In genomic region chr1:26012862-26013261, GRCh38 we compare ENCODE assay signal across 19 cellular contexts. TPM values are rescaled to one million over a fixed set of nuclear protein-coding genes. Genes with fewer than 3 reads are reported as not detected.
DNase-seq lines count a peak whose midpoint lies in the region; FAIRE-seq and TF ChIP-seq lines count a peak whose summit lies in the region.
"Had no signal": no experiment of that assay in that cellular context is flagged by ENCODE, and none has a peak within 500 bp of the region (broad histone marks: within the 10 kb centered on the region; RNA-seq: fewer than 3 reads in every experiment).

No MANE protein-coding gene starts in this region.

- DNase-seq in NCI-H2227 (lab: John Stamatoyannopoulos, UW; ENCODE audit: unreplicated experiment): peak; percentile 26
- DNase-seq in NCI-H2227 treated with DMSO at 0.1 percent for 48 hours (lab: John Stamatoyannopoulos, UW): no peak
- DNase-seq in NCI-H1694 (lab: John Stamatoyannopoulos, UW): peak; percentile 37
- DNase-seq in H1 (ENCODE audit: low read depth in 1 of 2, low spot score in 2 of 2): no peak
- DNase-seq in stomach: peak; percentile 36
- DNase-seq in GF-D8 (lab: John Stamatoyannopoulos, UW): no peak
- no peak for DNase-seq in iPS-NIHi7 (ENCODE audit: extremely low spot score)
- no peak for DNase-seq in mesendoderm
- DNase-seq: HFFc6; MM.1S; NCI-H524; NK-92 treated with Interleukin-12 subunit alpha and Interleukin-12 subunit beta, amount 100 ng/mL, for 24 hours; T-cell had no signal

- H4K5ac ChIP-seq in H1 (ENCODE audit: insufficient read length, low read depth, low read length): no peak overlapping the region
- H4K5ac ChIP-seq in mesendoderm (ENCODE audit: low read length): no peak overlapping the region

- no peak overlapping the region for H2AK5ac ChIP-seq in H1 (ENCODE audit: low read depth, low read length)
- H2AK5ac ChIP-seq in mesendoderm (ENCODE audit: low read length): no peak overlapping the region

- POLR2A ChIA-PET in H1 (lab: Charles Lee; ENCODE audit: partially characterized antibody): interaction anchor here (1.1 to 1.4 kb wide), 2 partner anchors 9 to 99 kb away, joined by 3 to 5 read pairs; partner anchors contain the start of genes EXTL1 and PDIK1L

- H3K4me1 ChIP-seq in H1 (replicated peaks in 1 of 4; ENCODE audit: control insufficient read depth in 3 of 4, insufficient read depth in 4 of 4, low read length in 3 of 4) (peaks cover 0 to 8% (median 4%) of the 10 kb centered on the region in 4 experiments; a peak in 6 of 7 replicates), stomach (peaks cover 0 to 26% (median 9%) of the 10 kb centered on the region in 4 donors), mesendoderm (ENCODE audit: control insufficient read depth, low read depth, low read length) (no peaks in the 10 kb centered on the region)

- TF ChIP-seq EP300 in H1 (IDR thresholded peaks at IDR 0.05; ENCODE audit: borderline replicate concordance in 1 of 2, low read depth in 2 of 2, low read length in 2 of 2): no peak
- TF ChIP-seq EP300 in stomach (IDR thresholded peaks at IDR 0.05): no peak

- H3K9ac ChIP-seq in H1 (replicated peaks in 1 of 4; ENCODE audit: extremely low read depth in 1 of 4, low read depth in 3 of 4, low read length in 3 of 4) (no peak overlapping the region), mesendoderm (ENCODE audit: low read length) (no peak overlapping the region)
- H3K9ac ChIP-seq: KMS-11 had no signal

- CTCF ChIA-PET in H1 (lab: Charles Lee; ENCODE audit: partially characterized antibody): interaction anchor here (0.5 to 1.9 kb wide), 7 partner anchors 8 to 197 kb away, joined by 3 to 5 read pairs (median 3); partner anchors contain the start of gene EXTL1

- H4K8ac ChIP-seq in H1 (ENCODE audit: extremely low read depth, insufficient read depth, low read length) (peak overlapping the region; percentile 31; the same call in 1 of the 2 replicates), mesendoderm (ENCODE audit: low read depth, low read length) (no peak overlapping the region)

- H2AFZ ChIP-seq in H1 (ENCODE audit: low read length): no peak overlapping the region

- H2BK15ac ChIP-seq in H1 (ENCODE audit: low read length) (no peak overlapping the region), mesendoderm (replicated peaks; ENCODE audit: low read depth) (no peak overlapping the region)

- FAIRE-seq in H1 (lab: Jason Lieb, UNC): no peak
- FAIRE-seq: A204.1 had no signal

- no peak overlapping the region for H2BK5ac ChIP-seq in H1 (ENCODE audit: low read depth, low read length)
- no peak overlapping the region for H2BK5ac ChIP-seq in mesendoderm (ENCODE audit: low read length)

- H3K56ac ChIP-seq in H1 (replicated peaks; ENCODE audit: insufficient read length, low read depth, low read length) (no peak overlapping the region), mesendoderm (ENCODE audit: low read length) (no peak overlapping the region)

- H3K27ac ChIP-seq in H1 (ENCODE audit: low read depth, low read length) (no peak overlapping the region), stomach (no peak overlapping the region), mesendoderm (ENCODE audit: low read depth, low read length) (no peak overlapping the region)
- H3K27ac ChIP-seq: KMS-11, RWPE1 had no signal

- H3K4me2 ChIP-seq in H1 (ENCODE audit: insufficient read depth in 1 of 2, low read depth in 2 of 2, low read length in 2 of 2): no peak overlapping the region
- no peak overlapping the region for H3K4me2 ChIP-seq in mesendoderm (ENCODE audit: low read length)
- H3K4me2 ChIP-seq: KMS-11 had no signal

- intact Hi-C loops in stomach (cut with DNase I; ENCODE audit: low total_unique reads): no loop called here

- H3K23me2 ChIP-seq in H1 (ENCODE audit: low read depth, low read length): no peaks in the 10 kb centered on the region

- H3K9me3 ChIP-seq in H1 (ENCODE audit: insufficient read depth in 2 of 2, low read depth in 1 of 2, low read length in 1 of 2) (no peaks in the 10 kb centered on the region), stomach (no peaks in the 10 kb centered on the region)

- TF ChIP-seq POLR2A in H1 (IDR thresholded peaks at IDR 0.05; ENCODE audit: control extremely low read depth in 1 of 2, low read depth in 2 of 2, low read length in 2 of 2) (no peak), stomach (IDR thresholded peaks at IDR 0.05) (no peak)

- TF ChIP-seq CTCF in H1 (IDR thresholded peaks at IDR 0.05; ENCODE audit: control extremely low read depth in 1 of 3, insufficient read depth in 1 of 3, low read depth in 1 of 3, low read length in 3 of 3) (no peak), stomach (IDR thresholded peaks at IDR 0.05) (no peak)

- H3K36me3 ChIP-seq in H1 (ENCODE audit: control insufficient read depth in 2 of 4, insufficient read depth in 4 of 4, low read length in 3 of 4) (no peaks in the 10 kb centered on the region), stomach (no peaks in the 10 kb centered on the region), mesendoderm (ENCODE audit: control insufficient read depth, insufficient read depth, low read length) (no peaks in the 10 kb centered on the region)

- H3K4ac ChIP-seq in H1 (replicated peaks; ENCODE audit: insufficient read length, low read depth, low read length): no peak overlapping the region
- H3K4ac ChIP-seq in mesendoderm (ENCODE audit: low read depth, low read length): no peak overlapping the region

- no peak overlapping the region for H3K23ac ChIP-seq in H1 (ENCODE audit: insufficient read length)
- no peak overlapping the region for H3K23ac ChIP-seq in mesendoderm (ENCODE audit: low read length)

- no peaks in the 10 kb centered on the region for H3K79me1 ChIP-seq in H1 (ENCODE audit: low read depth, low read length)
- H3K79me1 ChIP-seq in mesendoderm (ENCODE audit: low read length): no peaks in the 10 kb centered on the region

- no peaks in the 10 kb centered on the region for H4K20me1 ChIP-seq in H1 (replicated peaks in 1 of 2; ENCODE audit: control insufficient read depth in 1 of 2, insufficient read depth in 2 of 2, low read length in 2 of 2)

- no peak overlapping the region for H3K4me3 ChIP-seq in H1 (ENCODE audit: extremely low read depth in 1 of 4, insufficient read depth in 2 of 4, low read depth in 3 of 4, low read length in 4 of 4)
- no peak overlapping the region for H3K4me3 ChIP-seq in stomach
- no peak overlapping the region for H3K4me3 ChIP-seq in mesendoderm (ENCODE audit: low read length)

- H4K91ac ChIP-seq in H1 (replicated peaks; ENCODE audit: insufficient read length, low read length): no peak overlapping the region

- no peak overlapping the region for H3K14ac ChIP-seq in H1 (ENCODE audit: insufficient read length)

- no peak overlapping the region for H2BK120ac ChIP-seq in H1 (replicated peaks; ENCODE audit: low read depth, low read length)
- H2BK120ac ChIP-seq in mesendoderm (ENCODE audit: low read depth, low read length): no peak overlapping the region

- 50% methylated on average over 3 of the region's 3 CpGs; no CpG with 5 or more reads in 1 of the 2 experiments for WGBS in H1 (ENCODE audit: extremely low coverage in 1 of 2, insufficient coverage in 1 of 2, insufficient read length in 1 of 2, insufficient replicate concordance in 2 of 2, low coverage in 1 of 2, low lambda C conversion rate in 2 of 2, missing lambda C conversion rate in 1 of 2), 2 experiments
- 35 to 52% (median 42%) methylated on average over 3 of the region's 3 CpGs for WGBS in stomach, 5 donors
- WGBS in mesendoderm (ENCODE audit: extremely low coverage, insufficient coverage, low lambda C conversion rate): no CpG with 5 or more reads among the region's 3 CpGs

- no peaks in the 10 kb centered on the region for H3K79me2 ChIP-seq in H1 (ENCODE audit: control insufficient read depth in 1 of 2, insufficient read depth in 2 of 2, low read length in 2 of 2)
- no peaks in the 10 kb centered on the region for H3K79me2 ChIP-seq in mesendoderm (ENCODE audit: control insufficient read depth, insufficient read depth, low read length)

- H2BK20ac ChIP-seq in H1 (ENCODE audit: low read length): no peak overlapping the region

- H3K27me3 ChIP-seq in H1 (replicated peaks in 1 of 4; ENCODE audit: control insufficient read depth in 3 of 4, extremely low read depth in 1 of 4, insufficient read depth in 3 of 4, low read length in 3 of 4) (no peaks in the 10 kb centered on the region), stomach (no peaks in the 10 kb centered on the region), mesendoderm (ENCODE audit: insufficient read depth, low read length, poor library complexity) (no peaks in the 10 kb centered on the region)

- H2BK12ac ChIP-seq in H1 (ENCODE audit: low read depth, low read length): no peak overlapping the region

- H3K18ac ChIP-seq in H1 (ENCODE audit: extremely low read depth, low read length): no peak overlapping the region
- no peak overlapping the region for H3K18ac ChIP-seq in mesendoderm (ENCODE audit: low read length)

- TF ChIP-seq RAD21 in H1 (IDR thresholded peaks at IDR 0.05 in 1 of 2, conservative IDR thresholded peaks at IDR 0.05 in 1 of 2; ENCODE audit: low read depth in 2 of 2, low read length in 2 of 2): no peak

RNA-seq across cellular contexts. Expression of gene EXTL1, which starts 8.7 kb away (rescaled TPM):
- total RNA-seq in H1 (2021; fragmentation: NEBNext Ultra II Directional; extraction: Animal tissue kit (Norgen Biotek cat#: 25700)): 1.2 and 1.3 TPM in 2 replicates
- 0.89 and 2.0 TPM in 2 replicates for polyA plus RNA-seq in H1 (2011; rRNA removed)
- polyA plus RNA-seq in H1 (2011; cell fraction: cytosol; rRNA removed): 1.2 TPM
- 3.4 TPM for polyA plus RNA-seq in H1 (2011; cell fraction: nucleus; rRNA removed)
- 0.34 to 0.88 TPM (median 0.71 TPM) in 4 replicates for polyA plus RNA-seq in H1 (2012, experiment 1 of 2)
- 0.60 TPM for polyA plus RNA-seq in H1 (2012, experiment 2 of 2)
- 0.41 TPM for polyA plus RNA-seq in H1 (2013, experiment 1 of 2)
- polyA plus RNA-seq in H1 (2013, experiment 2 of 2): 0.33 TPM
- polyA minus RNA-seq in H1 (2011; rRNA and poly(A)+ RNA removed): 2.3 and 2.8 TPM in 2 replicates
- not detected for polyA minus RNA-seq in H1 (2011; cell fraction: cytosol; rRNA and poly(A)+ RNA removed)
- polyA minus RNA-seq in H1 (2011; cell fraction: nucleus; rRNA and poly(A)+ RNA removed): 6.6 TPM
- 10 to 100 TPM in 1 of 5 donors, under 1 TPM in 1, not detected in 3; 0.18 to 26.3 TPM for total RNA-seq in stomach
- under 1 TPM in 2 of 3 donors, not detected in 1; 0.18 to 0.44 TPM for polyA plus RNA-seq in stomach
- 0.21 TPM for polyA plus RNA-seq in mesendoderm (2013, experiment 1 of 2)
- 0.17 TPM for polyA plus RNA-seq in mesendoderm (2013, experiment 2 of 2)
- total RNA-seq: H4 had no signal
- polyA plus RNA-seq: CD14-positive monocyte had no signal

RNA-seq across cellular contexts. Expression of gene PAFAH2, which starts 15.0 kb away (rescaled TPM):
- total RNA-seq in H1 (2021; fragmentation: NEBNext Ultra II Directional; extraction: Animal tissue kit (Norgen Biotek cat#: 25700)): 7.6 and 9.3 TPM in 2 replicates
- 7.7 and 15.6 TPM in 2 replicates for polyA plus RNA-seq in H1 (2011; rRNA removed)
- 11.2 TPM for polyA plus RNA-seq in H1 (2011; cell fraction: cytosol; rRNA removed)
- polyA plus RNA-seq in H1 (2011; cell fraction: nucleus; rRNA removed): 7.6 TPM
- 7.8 to 9.2 TPM (median 8.0 TPM) in 4 replicates for polyA plus RNA-seq in H1 (2012, experiment 1 of 2)
- polyA plus RNA-seq in H1 (2012, experiment 2 of 2): 5.3 TPM
- polyA plus RNA-seq in H1 (2013, experiment 1 of 2): 4.8 TPM
- 4.5 TPM for polyA plus RNA-seq in H1 (2013, experiment 2 of 2)
- polyA minus RNA-seq in H1 (2011; rRNA and poly(A)+ RNA removed): 12.3 TPM in 2 replicates
- 7.9 TPM for polyA minus RNA-seq in H1 (2011; cell fraction: cytosol; rRNA and poly(A)+ RNA removed)
- 4.5 TPM for polyA minus RNA-seq in H1 (2011; cell fraction: nucleus; rRNA and poly(A)+ RNA removed)
- 10 to 100 TPM in 3 of 5 donors, 1 to 10 TPM in 1, under 1 TPM in 1; 0.58 to 25.5 (median 14.9) TPM for total RNA-seq in stomach
- 10 to 100 TPM in 2 of 3 donors, 1 to 10 TPM in 1; 6.5 to 13.3 (median 12.8) TPM for polyA plus RNA-seq in stomach
- polyA plus RNA-seq in mesendoderm (2013, experiment 1 of 2): 4.6 TPM
- polyA plus RNA-seq in mesendoderm (2013, experiment 2 of 2): 4.5 TPM

RNA-seq across cellular contexts. Expression of gene SLC30A2, which starts 33.1 kb away (rescaled TPM):
- 0.19 TPM in 1 of 2 replicates, not detected in the other for total RNA-seq in H1 (2021; fragmentation: NEBNext Ultra II Directional; extraction: Animal tissue kit (Norgen Biotek cat#: 25700))
- 0.76 and 0.78 TPM in 2 replicates for polyA plus RNA-seq in H1 (2011; rRNA removed)
- 0.58 TPM for polyA plus RNA-seq in H1 (2011; cell fraction: cytosol; rRNA removed)
- polyA plus RNA-seq in H1 (2011; cell fraction: nucleus; rRNA removed): 0.57 TPM
- polyA plus RNA-seq in H1 (2012, experiment 1 of 2): 0.07 to 0.81 TPM (median 0.43 TPM) in 4 replicates
- not detected for polyA plus RNA-seq in H1 (2012, experiment 2 of 2)
- polyA plus RNA-seq in H1 (2013, experiment 1 of 2): 0.06 TPM
- 0.09 TPM for polyA plus RNA-seq in H1 (2013, experiment 2 of 2)
- 0.88 TPM in 2 replicates for polyA minus RNA-seq in H1 (2011; rRNA and poly(A)+ RNA removed)
- not detected for polyA minus RNA-seq in H1 (2011; cell fraction: cytosol; rRNA and poly(A)+ RNA removed)
- polyA minus RNA-seq in H1 (2011; cell fraction: nucleus; rRNA and poly(A)+ RNA removed): 0.20 TPM
- 1 to 10 TPM in 1 of 5 donors, not detected in 4; 2.0 TPM for total RNA-seq in stomach
- under 1 TPM in 2 of 3 donors, not detected in 1; 0.30 to 0.46 TPM for polyA plus RNA-seq in stomach
- polyA plus RNA-seq in mesendoderm (2013, experiment 1 of 2): 0.35 TPM
- 0.41 TPM for polyA plus RNA-seq in mesendoderm (2013, experiment 2 of 2)
- total RNA-seq: H4, HFFc6, SK-MEL-5 had no signal
- polyA plus RNA-seq: CD14-positive monocyte had no signal

RNA-seq across cellular contexts. Expression of gene TRIM63, which starts 54.6 kb away (rescaled TPM):
- not detected in 2 replicates for total RNA-seq in H1 (2021; fragmentation: NEBNext Ultra II Directional; extraction: Animal tissue kit (Norgen Biotek cat#: 25700))
- polyA plus RNA-seq in H1 (2011; rRNA removed) (not detected in 2 replicates), stomach (1 to 10 TPM in 1 of 3 donors, under 1 TPM in 2; 0.40 to 6.0 (median 0.44) TPM)
- polyA plus RNA-seq in H1 (2011; cell fraction: cytosol; rRNA removed): not detected
- polyA plus RNA-seq in H1 (2011; cell fraction: nucleus; rRNA removed): not detected
- not detected in 4 replicates for polyA plus RNA-seq in H1 (2012, experiment 1 of 2)
- polyA plus RNA-seq in H1 (2012, experiment 2 of 2): not detected
- polyA plus RNA-seq in H1 (2013, experiment 1 of 2): not detected
- polyA plus RNA-seq in H1 (2013, experiment 2 of 2): 0.04 TPM
- polyA minus RNA-seq in H1 (2011; rRNA and poly(A)+ RNA removed): not detected in 2 replicates
- not detected for polyA minus RNA-seq in H1 (2011; cell fraction: cytosol; rRNA and poly(A)+ RNA removed)
- polyA minus RNA-seq in H1 (2011; cell fraction: nucleus; rRNA and poly(A)+ RNA removed): not detected
- total RNA-seq in stomach: under 1 TPM in 1 of 5 donors, not detected in 4; 0.37 TPM
- polyA plus RNA-seq in mesendoderm (2013, experiment 1 of 2): not detected
- polyA plus RNA-seq in mesendoderm (2013, experiment 2 of 2): 0.03 TPM
- total RNA-seq: H4, HFFc6, T-cell had no signal
- polyA plus RNA-seq: CD14-positive monocyte had no signal

Comparison
In these comparisons a context has a peak if more than half of its experiments do, and no peak if none do; other contexts are left out.
1. DNase-seq: peak in NCI-H2227 (single experiment), NCI-H1694 (single experiment) and stomach (single experiment); none in NCI-H2227 treated with DMSO at 0.1 percent for 48 hours (single experiment), H1 (0 of 2), GF-D8 (single experiment), iPS-NIHi7 (single experiment) and mesendoderm (single experiment).